10 cellular contexts compared by ENCODE assay signal in genomic region chr19:17778621-17779280, GRCh38. TPM values are rescaled to one million over a fixed set of nuclear protein-coding genes. Genes with fewer than 3 reads are reported as not detected.
DNase-seq lines count a peak whose midpoint lies in the region; ATAC-seq and TF ChIP-seq lines count a peak whose summit lies in the region.
"Had no signal": no experiment of that assay in that cellular context is flagged by ENCODE, and none has a peak within 500 bp of the region (broad histone marks: within the 10 kb centered on the region; RNA-seq: fewer than 3 reads in every experiment).

No MANE protein-coding gene starts in this region.

- intact Hi-C loops in PC-9 (cut with micrococcal nuclease; ENCODE audit: unreplicated experiment): loop anchor here (1.0 to 5.0 kb wide), 4 partner anchors 12 to 311 kb away; no protein-coding TSS in a partner anchor
- intact Hi-C loops in natural killer cell (cut with micrococcal nuclease): no loop called here
- intact Hi-C loops in A673 (cut with micrococcal nuclease; ENCODE audit: unreplicated experiment): no loop called here

- no peaks in the 10 kb centered on the region for H3K9me3 Mint-ChIP-seq in natural killer cell

- no peaks in the 10 kb centered on the region for H3K36me3 Mint-ChIP-seq in natural killer cell

- no peak for TF ChIP-seq CTCF in PC-9 (conservative IDR thresholded peaks at IDR 0.05)
- TF ChIP-seq CTCF in natural killer cell (IDR thresholded peaks at IDR 0.05): no peak
- no peak for TF ChIP-seq CTCF in A673 (conservative IDR thresholded peaks at IDR 0.05; ENCODE audit: low read depth, low read length)

- H3K36me3 ChIP-seq in PC-9 (ENCODE audit: low read depth) (peaks cover 6% of the 10 kb centered on the region; the same call in 1 of the 2 replicates), A673 (ENCODE audit: insufficient read depth, low read length, poor library complexity, severe bottlenecking) (no peaks in the 10 kb centered on the region)

- H3K4me1 ChIP-seq in PC-9 (replicated peaks; ENCODE audit: insufficient read depth) (peaks cover 18% of the 10 kb centered on the region), A673 (ENCODE audit: insufficient read depth, low read length, poor library complexity, severe bottlenecking) (peaks cover 8% of the 10 kb centered on the region)

- POLR2A ChIA-PET in PC-9 (lab: Charles Lee; ENCODE audit: unreplicated experiment) (interaction anchor here (0.6 kb wide), 1 partner anchor 470 kb away, joined by 3 read pairs; no protein-coding TSS in a partner anchor), A673 (lab: Charles Lee; ENCODE audit: low non-redundant PET) (no interaction called here)

- H3K27me3 Mint-ChIP-seq in natural killer cell (ENCODE audit: low read depth in 2 of 2): no peaks in the 10 kb centered on the region

- BruUV-seq in PC-9 (replicated peaks; lab: Mats Ljungman, UMichigan) (TSS peak; percentile 67), A673 (replicated peaks; lab: Mats Ljungman, UMichigan) (no TSS peak)

- H3K27ac ChIP-seq in PC-9 (peak overlapping the region; percentile 43), A673 (ENCODE audit: low read depth, low read length, poor library complexity, severe bottlenecking) (no peak overlapping the region)
- H3K27ac ChIP-seq: SK-N-MC had no signal

- peak; percentile 51 for DNase-seq in COLO829 (ENCODE audit: low spot score)
- peak; percentile 78 to 90 for DNase-seq in PC-9
- no peak for DNase-seq in natural killer cell
- no peak for DNase-seq in NOMO-1 (lab: John Stamatoyannopoulos, UW; ENCODE audit: unreplicated experiment in 2 of 2)
- no peak for DNase-seq in A673 (ENCODE audit: low spot score)

- peaks cover 18% of the 10 kb centered on the region for H3F3A ChIP-seq in PC-9 (ENCODE audit: insufficient read depth, low read depth)

- peak overlapping the region; percentile 7 for H3K4me3 Mint-ChIP-seq in natural killer cell

- peaks cover 7 to 17% of the 10 kb centered on the region in 2 donors for H3K4me1 Mint-ChIP-seq in natural killer cell

- peak; percentile 3 for ATAC-seq in esophagus mucosa
- ATAC-seq in natural killer cell: peak in 1 of 3 donors; percentile 16
- no peak for ATAC-seq in GM21423 (IDR thresholded peaks at IDR 0.05; ENCODE audit: unreplicated experiment)
- no peak for ATAC-seq in HG03175 (IDR thresholded peaks at IDR 0.05; ENCODE audit: unreplicated experiment)

- H3K27me3 ChIP-seq in PC-9 (ENCODE audit: insufficient read depth, low read depth): no peaks in the 10 kb centered on the region
- no peaks in the 10 kb centered on the region for H3K27me3 ChIP-seq in A673 (replicated peaks; ENCODE audit: insufficient read depth, low read depth, low read length, poor library complexity)

- peak overlapping the region in 1 of 2 donors; percentile 54 for H3K27ac Mint-ChIP-seq in natural killer cell

- H3K9me2 ChIP-seq in PC-9 (ENCODE audit: insufficient read depth): no peaks in the 10 kb centered on the region

- CTCF ChIA-PET in PC-9 (lab: Charles Lee) (interaction anchor here (0.6 kb wide), 1 partner anchor 129 kb away, joined by 3 read pairs; no protein-coding TSS in a partner anchor), A673 (lab: Charles Lee) (no interaction called here)

- peak overlapping the region; percentile 80 for H3K4me2 ChIP-seq in PC-9

- H3K4me3 ChIP-seq in PC-9 (peak overlapping the region; percentile 72), A673 (ENCODE audit: low read depth, low read length, poor library complexity, severe bottlenecking) (no peak overlapping the region)

- H3K9me3 ChIP-seq in PC-9 (ENCODE audit: insufficient read depth, low read depth) (no peaks in the 10 kb centered on the region), A673 (ENCODE audit: low read depth, low read length, poor library complexity, severe bottlenecking) (no peaks in the 10 kb centered on the region)

- no peaks in the 10 kb centered on the region for H4K20me1 ChIP-seq in PC-9 (ENCODE audit: insufficient read depth)

- H3K79me2 ChIP-seq in PC-9 (ENCODE audit: low read depth): peaks cover 8% of the 10 kb centered on the region; the same call in 1 of the 2 replicates

- peak overlapping the region; percentile 75 for H2AFZ ChIP-seq in PC-9

RNA-seq across cellular contexts. Expression of gene B3GNT3, which starts 16.2 kb away (rescaled TPM):
- total RNA-seq in PC-9 (2021) (47.7 and 65.9 TPM in 2 replicates), esophagus mucosa (19.4 TPM), natural killer cell (not detected), A673 (2021) (not detected in 2 replicates)

RNA-seq across cellular contexts. Expression of gene FCHO1, which starts 27.5 kb away (rescaled TPM):
- total RNA-seq in PC-9 (2021) (34.8 and 36.5 TPM in 2 replicates), esophagus mucosa (0.76 TPM), natural killer cell (10 to 100 TPM; 56.1 to 67.7 (median 66.5) TPM), A673 (2021) (2.1 and 5.0 TPM in 2 replicates)

RNA-seq across cellular contexts. Expression of gene INSL3, which starts 42.6 kb away (rescaled TPM):
- total RNA-seq in PC-9 (2021) (3.2 and 4.0 TPM in 2 replicates), esophagus mucosa (not detected), natural killer cell (1 to 10 TPM; 1.5 to 2.9 (median 1.7) TPM), A673 (2021) (not detected in 2 replicates)
- total RNA-seq: liver had no signal

RNA-seq across cellular contexts. Expression of gene MAP1S, which starts 59.5 kb away (rescaled TPM):
- 74.6 and 86.9 TPM in 2 replicates for total RNA-seq in PC-9 (2021)
- 16.9 TPM for total RNA-seq in esophagus mucosa
- 10 to 100 TPM; 41.0 to 59.4 (median 45.8) TPM for total RNA-seq in natural killer cell
- 79.1 and 87.3 TPM in 2 replicates for total RNA-seq in A673 (2021)

Comparison
In these comparisons a context has a peak if more than half of its experiments do, and no peak if none do; other contexts are left out.
1. DNase-seq: peak in COLO829 (single experiment) and PC-9 (2 of 2); none in natural killer cell (single experiment), NOMO-1 (0 of 2) and A673 (single experiment).
2. RNA of gene B3GNT3, which starts 16.2 kb away (total RNA-seq): 47.7 to 65.9 TPM in PC-9 and 19.4 TPM in esophagus mucosa (single experiment); not detected in natural killer cell and not detected in A673; every median in the first group is over 10 times any median in the second.